ENCODE assay signal across 9 cellular contexts in genomic region chr1:30809514-30810263, GRCh38. TPM values are rescaled to one million over a fixed set of nuclear protein-coding genes. Genes with fewer than 3 reads are reported as not detected.
DNase-seq lines count a peak whose midpoint lies in the region; ATAC-seq and TF ChIP-seq lines count a peak whose summit lies in the region.
"Had no signal": no experiment of that assay in that cellular context is flagged by ENCODE, and none has a peak within 500 bp of the region (broad histone marks: within the 10 kb centered on the region; RNA-seq: fewer than 3 reads in every experiment).

No MANE protein-coding gene starts in this region.

- H3K27ac ChIP-seq in A673 (ENCODE audit: low read depth, low read length, poor library complexity, severe bottlenecking) (peak overlapping the region; percentile 16), HUES48 (ENCODE audit: low read depth, low read length) (peak overlapping the region; percentile 81), left lung (peak overlapping the region in 1 of 2 donors; percentile 31)
- H3K27ac ChIP-seq in naive thymus-derived CD4-positive, alpha-beta T cell (ENCODE audit: low read depth, low read length) = no peak overlapping the region

- POLR2A ChIA-PET in A673 (lab: Charles Lee; ENCODE audit: low non-redundant PET) = no interaction called here
- POLR2A ChIA-PET in naive thymus-derived CD4-positive, alpha-beta T cell (lab: Charles Lee) = no interaction called here
- POLR2A ChIA-PET in naive thymus-derived CD8-positive, alpha-beta T cell (lab: Charles Lee) = no interaction called here

- H3K9me3 ChIP-seq in A673 (ENCODE audit: low read depth, low read length, poor library complexity, severe bottlenecking) = no peaks in the 10 kb centered on the region
- no peaks in the 10 kb centered on the region for H3K9me3 ChIP-seq in HUES48 (ENCODE audit: control insufficient read depth, insufficient read depth, low read length)
- H3K9me3 ChIP-seq in left lung = no peaks in the 10 kb centered on the region
- no peaks in the 10 kb centered on the region for H3K9me3 ChIP-seq in naive thymus-derived CD4-positive, alpha-beta T cell (ENCODE audit: control insufficient read depth in 2 of 3, low read length in 3 of 3)

- intact Hi-C loops in A673 (cut with micrococcal nuclease; ENCODE audit: unreplicated experiment) = loop anchor here (5.0 kb wide), 1 partner anchor 48 kb away; no protein-coding TSS in a partner anchor
- intact Hi-C loops in left lung (cut with DNase I) = loop anchor here in 1 of 2 donors (10.0 kb wide), 1 partner anchor 105 kb away; no protein-coding TSS in a partner anchor
- intact Hi-C loops in naive thymus-derived CD4-positive, alpha-beta T cell (cut with micrococcal nuclease) = no loop called here

- peaks cover 0 to 1% (median 0%) of the 10 kb centered on the region in 11 donors for H3K9me3 Mint-ChIP-seq in naive thymus-derived CD4-positive, alpha-beta T cell
- no peaks in the 10 kb centered on the region for H3K9me3 Mint-ChIP-seq in naive thymus-derived CD8-positive, alpha-beta T cell

- H3K9ac ChIP-seq in HUES48 (ENCODE audit: low read depth, low read length) = no peak overlapping the region

- ATAC-seq in left lung = peak; percentile 89
- ATAC-seq in GM18909 (IDR thresholded peaks at IDR 0.05; ENCODE audit: poor library complexity, unreplicated experiment) = no peak
- ATAC-seq in naive thymus-derived CD4-positive, alpha-beta T cell = no peak
- ATAC-seq in naive thymus-derived CD8-positive, alpha-beta T cell = no peak

- no peak overlapping the region for H3K4me3 Mint-ChIP-seq in naive thymus-derived CD4-positive, alpha-beta T cell
- H3K4me3 Mint-ChIP-seq in naive thymus-derived CD8-positive, alpha-beta T cell = no peak overlapping the region

- H3K27ac Mint-ChIP-seq in naive thymus-derived CD4-positive, alpha-beta T cell = no peak overlapping the region
- no peak overlapping the region for H3K27ac Mint-ChIP-seq in naive thymus-derived CD8-positive, alpha-beta T cell

- no peaks in the 10 kb centered on the region for H3K36me3 Mint-ChIP-seq in naive thymus-derived CD4-positive, alpha-beta T cell
- H3K36me3 Mint-ChIP-seq in naive thymus-derived CD8-positive, alpha-beta T cell = no peaks in the 10 kb centered on the region

- no TSS peak for BruUV-seq in A673 (replicated peaks; lab: Mats Ljungman, UMichigan)

- H3K4me1 Mint-ChIP-seq in naive thymus-derived CD4-positive, alpha-beta T cell = peaks cover 0 to 3% (median 0%) of the 10 kb centered on the region in 7 donors
- peaks cover 2 to 5% (median 3%) of the 10 kb centered on the region in 4 donors for H3K4me1 Mint-ChIP-seq in naive thymus-derived CD8-positive, alpha-beta T cell

- H3K36me3 ChIP-seq in A673 (ENCODE audit: insufficient read depth, low read length, poor library complexity, severe bottlenecking) (no peaks in the 10 kb centered on the region), HUES48 (ENCODE audit: control insufficient read depth, insufficient read depth, low read length) (no peaks in the 10 kb centered on the region), left lung (no peaks in the 10 kb centered on the region)
- H3K36me3 ChIP-seq in naive thymus-derived CD4-positive, alpha-beta T cell (ENCODE audit: control insufficient read depth in 2 of 3, insufficient read depth in 3 of 3, low read length in 3 of 3) = no peaks in the 10 kb centered on the region

- DNase-seq in A673 (ENCODE audit: low spot score) (peak; percentile 87), brain pericyte (ENCODE audit: low read depth, low spot score) (peak; percentile 55), left lung (no peak), G401 (ENCODE audit: low spot score) (no peak)
- DNase-seq in naive thymus-derived CD4-positive, alpha-beta T cell = no peak
- DNase-seq in naive thymus-derived CD8-positive, alpha-beta T cell = no peak
- DNase-seq: COR-L47 had no signal

- H3K27me3 Mint-ChIP-seq in naive thymus-derived CD4-positive, alpha-beta T cell = peaks cover 21 to 72% (median 46%) of the 10 kb centered on the region in 5 donors
- peaks cover 6 to 48% (median 45%) of the 10 kb centered on the region in 5 donors for H3K27me3 Mint-ChIP-seq in naive thymus-derived CD8-positive, alpha-beta T cell

- H3K4me3 ChIP-seq in A673 (ENCODE audit: low read depth, low read length, poor library complexity, severe bottlenecking) = no peak overlapping the region
- H3K4me3 ChIP-seq in HUES48 (ENCODE audit: low read depth, low read length) = no peak overlapping the region
- H3K4me3 ChIP-seq in left lung = no peak overlapping the region
- no peak overlapping the region for H3K4me3 ChIP-seq in naive thymus-derived CD4-positive, alpha-beta T cell (ENCODE audit: low read length)

- CTCF ChIA-PET in A673 (lab: Charles Lee) = interaction anchor here (1.9 kb wide), 1 partner anchor 101 kb away, joined by 6 read pairs; no protein-coding TSS in a partner anchor
- CTCF ChIA-PET in naive thymus-derived CD4-positive, alpha-beta T cell (lab: Charles Lee) = interaction anchor here (1.0 kb wide), 1 partner anchor 8 kb away, joined by 3 read pairs; no protein-coding TSS in a partner anchor

- H3K4me1 ChIP-seq in A673 (ENCODE audit: insufficient read depth, low read length, poor library complexity, severe bottlenecking) (peaks cover 38% of the 10 kb centered on the region), HUES48 (ENCODE audit: control insufficient read depth, insufficient read depth, low read length) (peaks cover 30% of the 10 kb centered on the region), left lung (peaks cover 7 to 21% of the 10 kb centered on the region in 2 donors)
- H3K4me1 ChIP-seq in naive thymus-derived CD4-positive, alpha-beta T cell (ENCODE audit: control insufficient read depth in 2 of 2, insufficient read depth in 2 of 2, low read length in 2 of 2) = no peaks in the 10 kb centered on the region

- TF ChIP-seq CTCF in A673 (conservative IDR thresholded peaks at IDR 0.05; ENCODE audit: low read depth, low read length) (no peak), left lung (IDR thresholded peaks at IDR 0.05) (no peak)

- in situ Hi-C loops in G401 (cut with HindIII; ENCODE audit: low sequenced_read_pairs) = loop anchor here (5.0 kb wide), 1 partner anchor 58 kb away; no protein-coding TSS in a partner anchor

- H3K27me3 ChIP-seq in A673 (replicated peaks; ENCODE audit: insufficient read depth, low read depth, low read length, poor library complexity) (peaks cover 8% of the 10 kb centered on the region), HUES48 (ENCODE audit: control insufficient read depth, insufficient read depth, low read length) (no peaks in the 10 kb centered on the region), left lung (peaks cover 0 to 89% of the 10 kb centered on the region in 2 donors)
- peaks cover 0 to 5% of the 10 kb centered on the region in 2 donors for H3K27me3 ChIP-seq in naive thymus-derived CD4-positive, alpha-beta T cell (ENCODE audit: control insufficient read depth in 2 of 2, insufficient read depth in 2 of 2, low read length in 2 of 2)

RNA-seq across cellular contexts. Expression of gene LAPTM5, which starts 52.1 kb away (rescaled TPM):
- not detected in 2 replicates for total RNA-seq in A673 (2021)
- total RNA-seq in left lung = 100 to 1,000 TPM; 185 to 513 TPM
- total RNA-seq in G401 (2014; rRNA removed; shearing (Covaris generic)) = 0.18 TPM in 1 of 2 replicates, not detected in the other
- total RNA-seq in naive thymus-derived CD4-positive, alpha-beta T cell = 100 to 1,000 TPM; 464 to 783 (median 647) TPM
- polyA plus RNA-seq in naive thymus-derived CD4-positive, alpha-beta T cell = 100 to 1,000 TPM; 551 to 556 TPM
- 100 to 1,000 TPM; 565 to 585 TPM for total RNA-seq in naive thymus-derived CD8-positive, alpha-beta T cell
- polyA plus RNA-seq in naive thymus-derived CD8-positive, alpha-beta T cell = 100 to 1,000 TPM; 534 to 602 (median 561) TPM

Comparison
In these comparisons a context has a peak if more than half of its experiments do, and no peak if none do; other contexts are left out.
1. DNase-seq: peak in A673 (single experiment) and brain pericyte (single experiment); none in left lung (0 of 2), G401 (single experiment), naive thymus-derived CD4-positive, alpha-beta T cell (0 of 9) and naive thymus-derived CD8-positive, alpha-beta T cell (0 of 10).
2. RNA of gene LAPTM5, which starts 52.1 kb away (total RNA-seq): 464 to 783 TPM in naive thymus-derived CD4-positive, alpha-beta T cell, 565 to 585 TPM in naive thymus-derived CD8-positive, alpha-beta T cell and 185 to 513 TPM in left lung; not detected in A673 and 0.18 TPM in G401; every median in the first group is over 100 times any median in the second.